In genomic region chr3:196145420-196146262, GRCh38 we compare ENCODE assay signal across 1 cellular context.
TF ChIP-seq lines count a peak whose summit lies in the region.

No MANE protein-coding gene starts in this region.

TF ChIP-seq in K562, 482 proteins besides CTCF, POLR2A, EP300 and RAD21 (continued from another document and continues in another):
- TF ChIP-seq CHAMP1 (IDR thresholded peaks at IDR 0.05) (no peak), MYC (IDR thresholded peaks at IDR 0.05; ENCODE audit: low read depth, low read length) (0 out of 2 replicates have a peak, but pooled peaks have one; percentile 3), MYC (CRISPR knock-in tag; IDR thresholded peaks at IDR 0.05; ENCODE audit: borderline replicate concordance, low read depth) (no peak), PCBP2 (IDR thresholded peaks at IDR 0.05; ENCODE audit: low read depth, low read length, poor library complexity, severe bottlenecking) (no peak), ZNF124 (CRISPR knock-in tag; IDR thresholded peaks at IDR 0.05) (no peak), JUND (IDR thresholded peaks at IDR 0.05; ENCODE audit: borderline replicate concordance, low read depth, low read length) (no peak; the same call in 1 of the 2 replicates), JUND (tag; IDR thresholded peaks at IDR 0.05; ENCODE audit: borderline replicate concordance, low read depth, low read length) (peak; percentile 40; the same call in 1 of the 3 replicates), ZNF668 (CRISPR knock-in tag; IDR thresholded peaks at IDR 0.05) (0 out of 2 replicates have a peak, but pooled peaks have one; percentile 37), MEIS2 (IDR thresholded peaks at IDR 0.05; ENCODE audit: partially characterized antibody) (peak; percentile 53), NFXL1 (CRISPR knock-in tag; IDR thresholded peaks at IDR 0.05) (0 out of 2 replicates have a peak, but pooled peaks have one; percentile 19), EGR1 (conservative IDR thresholded peaks at IDR 0.05) (no peak), ZEB2 (IDR thresholded peaks at IDR 0.05) (peak; percentile 34; the same call in 1 of the 2 replicates), ZFP30 (CRISPR knock-in tag; IDR thresholded peaks at IDR 0.05; ENCODE audit: borderline replicate concordance) (no peak), KLF10 (CRISPR knock-in tag; IDR thresholded peaks at IDR 0.05) (no peak), HLTF (IDR thresholded peaks at IDR 0.05) (no peak), HNRNPLL (IDR thresholded peaks at IDR 0.05; ENCODE audit: low read depth, low read length, poor library complexity, severe bottlenecking) (no peak), ZNF24 (IDR thresholded peaks at IDR 0.05) (no peak), ZNF395 (CRISPR knock-in tag; IDR thresholded peaks at IDR 0.05) (no peak), KDM5B (IDR thresholded peaks at IDR 0.05; ENCODE audit: insufficient replicate concordance, low read depth, low read length) (no peak), KAT7 (CRISPR knock-in tag; IDR thresholded peaks at IDR 0.05; ENCODE audit: borderline replicate concordance) (no peak), NR2C1 (IDR thresholded peaks at IDR 0.05) (no peak), NR2C1 (tag; IDR thresholded peaks at IDR 0.05) (no peak), GABPB1 (CRISPR knock-in tag; IDR thresholded peaks at IDR 0.05) (peak; percentile 53; the same call in 1 of the 2 replicates), C11orf30 (IDR thresholded peaks at IDR 0.05; ENCODE audit: low read depth) (no peak), ZNF551 (CRISPR knock-in tag; IDR thresholded peaks at IDR 0.05) (no peak), SMARCB1 (IDR thresholded peaks at IDR 0.05; ENCODE audit: insufficient read length, low read depth) (no peak), ELF4 (CRISPR knock-in tag; IDR thresholded peaks at IDR 0.05) (no peak), ZNF518B (CRISPR knock-in tag; IDR thresholded peaks at IDR 0.05) (no peak), BCLAF1 (IDR thresholded peaks at IDR 0.05; ENCODE audit: borderline replicate concordance in 1 of 2, control insufficient read depth in 1 of 2, low read depth in 2 of 2, low read length in 1 of 2) (no peak), PKNOX1 (IDR thresholded peaks at IDR 0.05) (peak; percentile 84), ETV5 (CRISPR knock-in tag; IDR thresholded peaks at IDR 0.05; ENCODE audit: low read depth) (peak; percentile 85), PML (IDR thresholded peaks at IDR 0.05; ENCODE audit: low read length) (no peak), PHF20 (IDR thresholded peaks at IDR 0.05; ENCODE audit: partially characterized antibody) (no peak), ZKSCAN8 (CRISPR knock-in tag; IDR thresholded peaks at IDR 0.05) (no peak; the same call in 1 of the 2 replicates), L3MBTL2 (IDR thresholded peaks at IDR 0.05) (peak; percentile 57), HDAC1 (IDR thresholded peaks at IDR 0.05) (no peak), SRSF9 (IDR thresholded peaks at IDR 0.05; ENCODE audit: borderline replicate concordance, low read depth, low read length) (no peak), DPF2 (IDR thresholded peaks at IDR 0.05) (peak; percentile 62; the same call in 1 of the 2 replicates), ZKSCAN1 (IDR thresholded peaks at IDR 0.05; ENCODE audit: low read depth, low read length) (no peak), ZNF436 (CRISPR knock-in tag; IDR thresholded peaks at IDR 0.05) (no peak), GATAD2A (IDR thresholded peaks at IDR 0.05) (peak; percentile 28; the same call in 1 of the 2 replicates), HMG20B (CRISPR knock-in tag; IDR thresholded peaks at IDR 0.05) (no peak), THAP12 (CRISPR knock-in tag; IDR thresholded peaks at IDR 0.05) (no peak)
- TF ChIP-seq, protein P1, sequence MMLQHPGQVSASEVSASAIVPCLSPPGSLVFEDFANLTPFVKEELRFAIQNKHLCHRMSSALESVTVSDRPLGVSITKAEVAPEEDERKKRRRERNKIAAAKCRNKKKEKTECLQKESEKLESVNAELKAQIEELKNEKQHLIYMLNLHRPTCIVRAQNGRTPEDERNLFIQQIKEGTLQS (IDR thresholded peaks at IDR 0.05), result peak; percentile 35; the same call in 1 of the 2 replicates
- TF ChIP-seq, protein P1 (CRISPR knock-in tag; conservative IDR thresholded peaks at IDR 0.05), result no peak
- TF ChIP-seq, protein P2, sequence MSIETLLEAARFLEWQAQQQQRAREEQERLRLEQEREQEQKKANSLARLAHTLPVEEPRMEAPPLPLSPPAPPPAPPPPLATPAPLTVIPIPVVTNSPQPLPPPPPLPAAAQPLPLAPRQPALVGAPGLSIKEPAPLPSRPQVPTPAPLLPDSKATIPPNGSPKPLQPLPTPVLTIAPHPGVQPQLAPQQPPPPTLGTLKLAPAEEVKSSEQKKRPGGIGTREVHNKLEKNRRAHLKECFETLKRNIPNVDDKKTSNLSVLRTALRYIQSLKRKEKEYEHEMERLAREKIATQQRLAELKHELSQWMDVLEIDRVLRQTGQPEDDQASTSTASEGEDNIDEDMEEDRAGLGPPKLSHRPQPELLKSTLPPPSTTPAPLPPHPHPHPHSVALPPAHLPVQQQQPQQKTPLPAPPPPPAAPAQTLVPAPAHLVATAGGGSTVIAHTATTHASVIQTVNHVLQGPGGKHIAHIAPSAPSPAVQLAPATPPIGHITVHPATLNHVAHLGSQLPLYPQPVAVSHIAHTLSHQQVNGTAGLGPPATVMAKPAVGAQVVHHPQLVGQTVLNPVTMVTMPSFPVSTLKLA (conservative IDR thresholded peaks at IDR 0.05), result peak in 1 of 2 experiments; percentile 42; a peak in 1 of 4 replicates
- TF ChIP-seq, protein P3, sequence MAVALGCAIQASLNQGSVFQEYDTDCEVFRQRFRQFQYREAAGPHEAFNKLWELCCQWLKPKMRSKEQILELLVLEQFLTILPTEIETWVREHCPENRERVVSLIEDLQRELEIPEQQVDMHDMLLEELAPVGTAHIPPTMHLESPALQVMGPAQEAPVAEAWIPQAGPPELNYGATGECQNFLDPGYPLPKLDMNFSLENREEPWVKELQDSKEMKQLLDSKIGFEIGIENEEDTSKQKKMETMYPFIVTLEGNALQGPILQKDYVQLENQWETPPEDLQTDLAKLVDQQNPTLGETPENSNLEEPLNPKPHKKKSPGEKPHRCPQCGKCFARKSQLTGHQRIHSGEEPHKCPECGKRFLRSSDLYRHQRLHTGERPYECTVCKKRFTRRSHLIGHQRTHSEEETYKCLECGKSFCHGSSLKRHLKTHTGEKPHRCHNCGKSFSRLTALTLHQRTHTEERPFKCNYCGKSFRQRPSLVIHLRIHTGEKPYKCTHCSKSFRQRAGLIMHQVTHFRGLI (CRISPR knock-in tag; IDR thresholded peaks at IDR 0.05), result peak; percentile 48; the same call in 1 of the 2 replicates
